1 cellular context compared by ENCODE assay signal in the genomic region with DNA sequence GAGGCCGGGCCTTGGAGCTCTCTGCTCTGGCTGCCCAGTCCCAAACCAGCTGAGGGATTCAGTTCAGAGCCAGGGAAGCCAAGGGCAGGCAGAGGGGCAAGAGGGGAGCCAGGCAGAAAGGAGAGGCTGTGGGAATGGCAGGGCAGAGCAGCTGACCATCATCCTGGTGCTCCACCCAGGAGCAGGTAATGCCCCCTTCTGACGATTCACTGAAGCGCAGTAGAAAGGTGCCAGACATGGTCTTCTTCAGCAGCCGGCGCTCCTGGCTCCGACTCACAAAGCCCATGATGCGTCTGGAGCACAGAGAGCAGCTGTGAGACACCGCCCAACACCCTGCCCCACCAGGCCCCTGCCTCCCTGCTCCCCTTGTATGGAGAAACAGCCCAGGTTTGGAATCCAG.
TF ChIP-seq lines count a peak whose summit lies in the region.

No MANE protein-coding gene starts in this region.

TF ChIP-seq in A549, 52 proteins besides CTCF, POLR2A, EP300 and RAD21 (continued from another document):
- TF ChIP-seq, protein P1, sequence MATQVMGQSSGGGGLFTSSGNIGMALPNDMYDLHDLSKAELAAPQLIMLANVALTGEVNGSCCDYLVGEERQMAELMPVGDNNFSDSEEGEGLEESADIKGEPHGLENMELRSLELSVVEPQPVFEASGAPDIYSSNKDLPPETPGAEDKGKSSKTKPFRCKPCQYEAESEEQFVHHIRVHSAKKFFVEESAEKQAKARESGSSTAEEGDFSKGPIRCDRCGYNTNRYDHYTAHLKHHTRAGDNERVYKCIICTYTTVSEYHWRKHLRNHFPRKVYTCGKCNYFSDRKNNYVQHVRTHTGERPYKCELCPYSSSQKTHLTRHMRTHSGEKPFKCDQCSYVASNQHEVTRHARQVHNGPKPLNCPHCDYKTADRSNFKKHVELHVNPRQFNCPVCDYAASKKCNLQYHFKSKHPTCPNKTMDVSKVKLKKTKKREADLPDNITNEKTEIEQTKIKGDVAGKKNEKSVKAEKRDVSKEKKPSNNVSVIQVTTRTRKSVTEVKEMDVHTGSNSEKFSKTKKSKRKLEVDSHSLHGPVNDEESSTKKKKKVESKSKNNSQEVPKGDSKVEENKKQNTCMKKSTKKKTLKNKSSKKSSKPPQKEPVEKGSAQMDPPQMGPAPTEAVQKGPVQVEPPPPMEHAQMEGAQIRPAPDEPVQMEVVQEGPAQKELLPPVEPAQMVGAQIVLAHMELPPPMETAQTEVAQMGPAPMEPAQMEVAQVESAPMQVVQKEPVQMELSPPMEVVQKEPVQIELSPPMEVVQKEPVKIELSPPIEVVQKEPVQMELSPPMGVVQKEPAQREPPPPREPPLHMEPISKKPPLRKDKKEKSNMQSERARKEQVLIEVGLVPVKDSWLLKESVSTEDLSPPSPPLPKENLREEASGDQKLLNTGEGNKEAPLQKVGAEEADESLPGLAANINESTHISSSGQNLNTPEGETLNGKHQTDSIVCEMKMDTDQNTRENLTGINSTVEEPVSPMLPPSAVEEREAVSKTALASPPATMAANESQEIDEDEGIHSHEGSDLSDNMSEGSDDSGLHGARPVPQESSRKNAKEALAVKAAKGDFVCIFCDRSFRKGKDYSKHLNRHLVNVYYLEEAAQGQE (IDR thresholded peaks at IDR 0.05): no peak
- TF ChIP-seq, protein P2, sequence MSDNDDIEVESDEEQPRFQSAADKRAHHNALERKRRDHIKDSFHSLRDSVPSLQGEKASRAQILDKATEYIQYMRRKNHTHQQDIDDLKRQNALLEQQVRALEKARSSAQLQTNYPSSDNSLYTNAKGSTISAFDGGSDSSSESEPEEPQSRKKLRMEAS (IDR thresholded peaks at IDR 0.05): no peak
- no peak for TF ChIP-seq HOXB13 (CRISPR knock-in tag; IDR thresholded peaks at IDR 0.05; ENCODE audit: low read depth)
- TF ChIP-seq ZSCAN20 (CRISPR knock-in tag; IDR thresholded peaks at IDR 0.05): no peak
- TF ChIP-seq NR3C1 (IDR thresholded peaks at IDR 0.05): no peak
- TF ChIP-seq JUN (IDR thresholded peaks at IDR 0.05): no peak
- no peak for TF ChIP-seq TFCP2L1 (CRISPR knock-in tag; IDR thresholded peaks at IDR 0.05)
- no peak for TF ChIP-seq CEBPB (IDR thresholded peaks at IDR 0.05)
- no peak for TF ChIP-seq RFX5 (IDR thresholded peaks at IDR 0.05)
- no peak for TF ChIP-seq HMGXB4 (CRISPR knock-in tag; IDR thresholded peaks at IDR 0.05; ENCODE audit: borderline replicate concordance)
- TF ChIP-seq CHD4 (IDR thresholded peaks at IDR 0.05; ENCODE audit: borderline replicate concordance): no peak
- TF ChIP-seq KDM1A (IDR thresholded peaks at IDR 0.05; ENCODE audit: low read depth): no peak
- no peak for TF ChIP-seq RARB (CRISPR knock-in tag; IDR thresholded peaks at IDR 0.05)
- TF ChIP-seq ZNF302 (CRISPR knock-in tag; IDR thresholded peaks at IDR 0.05): no peak
- no peak for TF ChIP-seq SREBF2 (IDR thresholded peaks at IDR 0.05)
- TF ChIP-seq SMC3 (IDR thresholded peaks at IDR 0.05): no peak
